Comparison of ENCODE assay signal across 8 cellular contexts in the genomic region with DNA sequence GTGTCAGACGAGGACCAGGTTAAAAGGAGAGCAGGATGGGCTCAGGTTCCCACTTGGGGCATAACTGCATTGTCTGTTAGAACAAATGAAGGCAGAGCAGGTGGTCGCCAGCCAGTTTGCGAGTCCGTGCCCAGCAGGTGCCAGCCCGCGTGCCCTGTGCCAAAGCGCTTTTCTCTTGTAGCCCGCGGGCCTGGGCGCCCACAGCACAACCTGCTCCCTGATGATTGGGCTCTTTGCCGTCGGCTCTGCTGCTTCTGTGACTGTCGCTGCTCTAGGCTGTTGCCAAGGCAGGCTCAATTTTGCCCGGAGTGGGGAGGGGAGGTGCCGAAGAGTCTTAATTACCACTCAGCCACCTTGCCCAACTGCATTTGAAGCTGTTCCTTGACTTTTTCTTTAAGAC. TPM values are rescaled to one million over a fixed set of nuclear protein-coding genes. Genes with fewer than 3 reads are reported as not detected.
DNase-seq lines count a peak whose midpoint lies in the region; TF ChIP-seq lines count a peak whose summit lies in the region.

No MANE protein-coding gene starts in this region.

- peak; percentile 86 for DNase-seq in COLO668 (lab: John Stamatoyannopoulos, UW; ENCODE audit: unreplicated experiment)
- DNase-seq in NCI-H2081 treated with DMSO at 0.1 percent for 48 hours (lab: John Stamatoyannopoulos, UW): peak; percentile 67
- no peak for DNase-seq in coronary artery (ENCODE audit: low spot score)
- no peak for DNase-seq in NCI-H524 (lab: John Stamatoyannopoulos, UW)
- DNase-seq in KG1 (lab: John Stamatoyannopoulos, UW): no peak
- no peak for DNase-seq in HT-29 (ENCODE audit: low spot score)
- DNase-seq in activated CD4-positive, CD25-positive, alpha-beta regulatory T cell treated with anti-CD3 and anti-CD28 coated beads, Interleukin-2, amount 50 U/mL, for 72 hours: no peak

- H3K27ac ChIP-seq in coronary artery: peak overlapping the region; percentile 21 to 64
- H3K27ac ChIP-seq in parathyroid adenoma: peak overlapping the region; percentile 89

- no peak overlapping the region for H3K4me3 ChIP-seq in coronary artery
- H3K4me3 ChIP-seq in parathyroid adenoma (ENCODE audit: low read depth, low read length): no peak overlapping the region

- H3K79me2 ChIP-seq in parathyroid adenoma: peaks cover 2% of the 10 kb centered on the region

- no peak overlapping the region for H2AFZ ChIP-seq in parathyroid adenoma

- H3K9ac ChIP-seq in parathyroid adenoma: no peak overlapping the region

- H3K4me1 ChIP-seq in parathyroid adenoma: peaks cover 58% of the 10 kb centered on the region

- no peak for TF ChIP-seq CTCF in coronary artery (IDR thresholded peaks at IDR 0.05)
- no peak for TF ChIP-seq CTCF in parathyroid adenoma (IDR thresholded peaks at IDR 0.05)

- H3K4me2 ChIP-seq in parathyroid adenoma (ENCODE audit: low read length): no peak overlapping the region

- no peaks in the 10 kb centered on the region for H3K36me3 ChIP-seq in parathyroid adenoma (ENCODE audit: control insufficient read depth, insufficient read depth, low read length)

- H3K9me3 ChIP-seq in parathyroid adenoma (ENCODE audit: control insufficient read depth, low read length): no peaks in the 10 kb centered on the region

- no peaks in the 10 kb centered on the region for H3K27me3 ChIP-seq in parathyroid adenoma (ENCODE audit: control insufficient read depth, insufficient read depth, low read length)

RNA-seq across cellular contexts. Expression of a gene that starts 21.1 kb away (rescaled TPM):
- 17.0 and 19.2 TPM in 2 replicates for total RNA-seq in HT-29 (2014; rRNA removed; shearing (Covaris generic))

RNA-seq across cellular contexts. Expression of a gene that starts 21.1 kb away (rescaled TPM):
- 4.3 and 5.7 TPM in 2 replicates for total RNA-seq in HT-29 (2014; rRNA removed; shearing (Covaris generic))

Comparison
In these comparisons a context has a peak if more than half of its experiments do, and no peak if none do; other contexts are left out.
1. DNase-seq: peak in COLO668 (single experiment) and NCI-H2081 treated with DMSO at 0.1 percent for 48 hours (single experiment); none in coronary artery (single experiment), NCI-H524 (0 of 2), KG1 (single experiment), HT-29 (single experiment) and activated CD4-positive, CD25-positive, alpha-beta regulatory T cell treated with anti-CD3 and anti-CD28 coated beads, Interleukin-2, amount 50 U/mL, for 72 hours (single experiment).